ENCODE assay signal across 8 cellular contexts in the genomic region with DNA sequence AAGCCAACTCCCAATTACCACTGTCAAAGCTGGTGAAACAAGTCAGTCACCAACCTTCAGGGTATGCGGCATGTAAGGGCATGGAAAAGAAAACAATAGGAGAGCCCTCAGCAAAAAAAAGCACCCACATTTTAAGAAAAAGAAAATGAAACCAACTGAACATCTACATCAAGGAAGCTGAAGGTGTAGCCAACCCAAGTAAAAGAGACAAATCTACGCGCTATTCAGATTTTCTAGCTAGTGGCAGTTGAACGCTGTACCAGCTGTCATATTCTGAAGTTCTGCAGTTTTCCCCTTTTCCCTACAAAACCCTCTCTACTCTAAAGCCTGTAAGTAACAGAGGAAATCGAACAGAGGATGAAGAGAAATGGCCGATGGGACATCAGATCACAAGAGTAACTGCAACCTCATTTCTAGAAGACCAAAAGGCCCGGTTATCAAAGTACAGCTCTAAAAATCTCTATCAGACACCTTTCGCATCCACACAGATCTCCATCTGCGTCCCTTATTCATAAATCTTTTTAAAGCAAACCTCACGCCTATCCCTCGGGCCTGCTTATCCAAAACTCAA. TPM values are rescaled to one million over a fixed set of nuclear protein-coding genes. Genes with fewer than 3 reads are reported as not detected.
A peak's percentile ranks its signal among the peaks of the same experiment; 100 is the strongest.
DNase-seq lines count a peak whose midpoint lies in the region; ATAC-seq lines count a peak whose summit lies in the region.

No MANE protein-coding gene starts in this region.

- peaks cover 49 to 90% (median 66%) of the 10 kb centered on the region in 4 donors for H3K4me1 Mint-ChIP-seq in CD4-positive, alpha-beta memory T cell
- H3K4me1 Mint-ChIP-seq in activated naive CD8-positive, alpha-beta T cell treated with anti-CD3 and anti-CD28 coated beads for 36 hours, result peaks cover 58% of the 10 kb centered on the region
- peaks cover 55% of the 10 kb centered on the region for H3K4me1 Mint-ChIP-seq in stimulated activated naive CD8-positive, alpha-beta T cell treated with anti-CD3 and anti-CD28 coated beads, Interleukin-15, amount 100 ng/mL, for 72 hours

- intact Hi-C loops in CD4-positive, alpha-beta memory T cell (cut with micrococcal nuclease), result loop anchor here (2.0 to 10.0 kb wide), 8 partner anchors 33 to 1781 kb away; a partner anchor contains a TSS

- no peaks in the 10 kb centered on the region for H3K27me3 ChIP-seq in CD4-positive, alpha-beta memory T cell (ENCODE audit: insufficient read depth, low read length)
- peaks cover 20% of the 10 kb centered on the region for H3K27me3 ChIP-seq in HUES6 (ENCODE audit: control insufficient read depth, insufficient read depth, low read length)
- peaks cover 28% of the 10 kb centered on the region for H3K27me3 ChIP-seq in iPS-20b (ENCODE audit: insufficient read depth, low read length)

- H3K9me3 Mint-ChIP-seq in CD4-positive, alpha-beta memory T cell, result peaks cover 0 to 4% (median 0%) of the 10 kb centered on the region in 8 donors
- H3K9me3 Mint-ChIP-seq in activated naive CD8-positive, alpha-beta T cell treated with anti-CD3 and anti-CD28 coated beads for 36 hours, result no peaks in the 10 kb centered on the region
- no peaks in the 10 kb centered on the region for H3K9me3 Mint-ChIP-seq in stimulated activated naive CD8-positive, alpha-beta T cell treated with anti-CD3 and anti-CD28 coated beads, Interleukin-15, amount 100 ng/mL, for 72 hours

- H3K27ac Mint-ChIP-seq in CD4-positive, alpha-beta memory T cell, result peak overlapping the region; percentile 91 to 97 (median 96)
- peak overlapping the region; percentile 97 for H3K27ac Mint-ChIP-seq in activated naive CD8-positive, alpha-beta T cell treated with anti-CD3 and anti-CD28 coated beads for 36 hours
- peak overlapping the region; percentile 97 to 98 for H3K27ac Mint-ChIP-seq in stimulated activated naive CD8-positive, alpha-beta T cell treated with anti-CD3 and anti-CD28 coated beads, Interleukin-15, amount 100 ng/mL, for 72 hours

- ATAC-seq in stimulated activated naive CD8-positive, alpha-beta T cell treated with anti-CD3 and anti-CD28 coated beads, Interleukin-15, amount 100 ng/mL, for 72 hours, result no peak

- no peaks in the 10 kb centered on the region for H3K9me3 ChIP-seq in CD4-positive, alpha-beta memory T cell (ENCODE audit: control insufficient read depth in 1 of 2, low read length in 2 of 2)
- H3K9me3 ChIP-seq in HUES6 (ENCODE audit: control insufficient read depth, insufficient read depth, low read depth, low read length) (no peaks in the 10 kb centered on the region), iPS-20b (ENCODE audit: insufficient read depth, low read depth, low read length) (no peaks in the 10 kb centered on the region)

- DNase-seq in CD4-positive, alpha-beta memory T cell, result peak in 4 of 5 donors; percentile 49 to 64 (median 54)
- no peak for DNase-seq in activated naive CD8-positive, alpha-beta T cell treated with anti-CD3 and anti-CD28 coated beads for 36 hours
- DNase-seq in stimulated activated naive CD8-positive, alpha-beta T cell treated with anti-CD3 and anti-CD28 coated beads, Interleukin-15, amount 100 ng/mL, for 72 hours, result peak in 1 of 2 donors; percentile 34
- no peak for DNase-seq in activated CD8-positive, alpha-beta memory T cell treated with anti-CD3 and anti-CD28 coated beads, Interleukin-2, amount 50 U/mL, for 48 hours
- DNase-seq in putamen (ENCODE audit: low spot score), result no peak
- no peak for DNase-seq in HPDE6-E6E7 (ENCODE audit: extremely low spot score)

- H3K36me3 Mint-ChIP-seq in CD4-positive, alpha-beta memory T cell, result peaks cover 0 to 26% of the 10 kb centered on the region in 2 donors
- peaks cover 18% of the 10 kb centered on the region for H3K36me3 Mint-ChIP-seq in activated naive CD8-positive, alpha-beta T cell treated with anti-CD3 and anti-CD28 coated beads for 36 hours

- H3K4me1 ChIP-seq in CD4-positive, alpha-beta memory T cell (ENCODE audit: insufficient read depth, low read length), result peaks cover 70% of the 10 kb centered on the region
- H3K4me1 ChIP-seq in HUES6 (ENCODE audit: control insufficient read depth, insufficient read depth, low read length) (peaks cover 26% of the 10 kb centered on the region), iPS-20b (ENCODE audit: insufficient read depth, low read length) (peaks cover 15% of the 10 kb centered on the region; the same call in 1 of the 2 replicates)

- POLR2A ChIA-PET in CD4-positive, alpha-beta memory T cell (lab: Charles Lee; ENCODE audit: partially characterized antibody), result interaction anchor here (0.7 to 6.5 kb wide), 14 partner anchors 14 to 372 kb away, joined by 3 to 65 read pairs (median 5); a partner anchor contains a TSS

- H3K9ac ChIP-seq in HUES6 (ENCODE audit: low read length), result peak overlapping the region; percentile 75
- peak overlapping the region; percentile 35; the same call in 1 of the 2 replicates for H3K9ac ChIP-seq in iPS-20b (ENCODE audit: low read depth, low read length)

- CTCF ChIA-PET in CD4-positive, alpha-beta memory T cell (lab: Charles Lee; ENCODE audit: partially characterized antibody), result interaction anchor here (0.7 to 7.3 kb wide), 13 partner anchors 8 to 153 kb away, joined by 3 to 65 read pairs (median 3); no protein-coding TSS in a partner anchor

- H3K27ac ChIP-seq in CD4-positive, alpha-beta memory T cell (ENCODE audit: low read depth, low read length), result peak overlapping the region; percentile 68
- H3K27ac ChIP-seq in HUES6 (ENCODE audit: low read depth, low read length) (no peak overlapping the region), iPS-20b (ENCODE audit: low read length) (no peak overlapping the region)

- H3K4me3 Mint-ChIP-seq in CD4-positive, alpha-beta memory T cell, result peak overlapping the region; percentile 97 to 99 (median 99)
- H3K4me3 Mint-ChIP-seq in activated naive CD8-positive, alpha-beta T cell treated with anti-CD3 and anti-CD28 coated beads for 36 hours, result peak overlapping the region; percentile 97
- H3K4me3 Mint-ChIP-seq in stimulated activated naive CD8-positive, alpha-beta T cell treated with anti-CD3 and anti-CD28 coated beads, Interleukin-15, amount 100 ng/mL, for 72 hours, result peak overlapping the region; percentile 84 to 97

- no peaks in the 10 kb centered on the region for H3K36me3 ChIP-seq in CD4-positive, alpha-beta memory T cell (ENCODE audit: insufficient read depth, low read length)
- H3K36me3 ChIP-seq in HUES6 (ENCODE audit: control insufficient read depth, insufficient read depth, low read length) (no peaks in the 10 kb centered on the region), iPS-20b (ENCODE audit: insufficient read depth, low read depth, low read length) (no peaks in the 10 kb centered on the region)

- no peaks in the 10 kb centered on the region for H3K27me3 Mint-ChIP-seq in CD4-positive, alpha-beta memory T cell
- H3K27me3 Mint-ChIP-seq in activated naive CD8-positive, alpha-beta T cell treated with anti-CD3 and anti-CD28 coated beads for 36 hours, result no peaks in the 10 kb centered on the region
- H3K27me3 Mint-ChIP-seq in stimulated activated naive CD8-positive, alpha-beta T cell treated with anti-CD3 and anti-CD28 coated beads, Interleukin-15, amount 100 ng/mL, for 72 hours, result no peaks in the 10 kb centered on the region

- peak overlapping the region; percentile 49 to 69 for H3K4me3 ChIP-seq in CD4-positive, alpha-beta memory T cell (ENCODE audit: low read length in 2 of 2)
- H3K4me3 ChIP-seq in HUES6 (ENCODE audit: low read depth, low read length) (peak overlapping the region; percentile 99), iPS-20b (ENCODE audit: low read length) (peak overlapping the region; percentile 75)

RNA-seq across cellular contexts. Expression of a gene that starts 1.4 kb away (rescaled TPM):
- 100 to 1,000 TPM; 189 to 197 TPM for total RNA-seq in CD4-positive, alpha-beta memory T cell
- polyA plus RNA-seq in CD4-positive, alpha-beta memory T cell, result 10 to 100 TPM; 13.3 to 48.3 TPM
- total RNA-seq in activated naive CD8-positive, alpha-beta T cell treated with anti-CD3 and anti-CD28 coated beads for 36 hours, result 10 to 100 TPM; 89.5 to 94.2 TPM

Comparison
In these comparisons a context has a peak if more than half of its experiments do, and no peak if none do; other contexts are left out.
1. DNase-seq: peak in CD4-positive, alpha-beta memory T cell (4 of 5); none in activated naive CD8-positive, alpha-beta T cell treated with anti-CD3 and anti-CD28 coated beads for 36 hours (single experiment), activated CD8-positive, alpha-beta memory T cell treated with anti-CD3 and anti-CD28 coated beads, Interleukin-2, amount 50 U/mL, for 48 hours (single experiment), putamen (single experiment) and HPDE6-E6E7 (single experiment).
2. Peak in every context shown above with its lines, with median percentiles within 50 percentile points of each other: H3K4me3 ChIP-seq, H3K27ac Mint-ChIP-seq and H3K4me3 Mint-ChIP-seq.